ENCODE assay signal across 26 cellular contexts in genomic region chr4:164405774-164406173, GRCh38.
"Had no signal": no experiment of that assay in that cellular context is flagged by ENCODE, and none has a peak within 500 bp of the region (broad histone marks: within the 10 kb centered on the region; RNA-seq: fewer than 3 reads in every experiment).

No MANE protein-coding gene starts in this region.

- H3K79me2 ChIP-seq: hepatocyte had no signal

- H3K27ac ChIP-seq: colonic mucosa, coronary artery, dorsolateral prefrontal cortex, epithelial cell of prostate, esophagus muscularis mucosa, esophagus squamous epithelium, foreskin keratinocyte, gastrocnemius medialis, gastroesophageal sphincter, heart left ventricle, heart right ventricle, hepatocyte had no signal

- H3K9me3 Mint-ChIP-seq: endodermal cell had no signal

- H3K4me1 ChIP-seq: colonic mucosa, esophagus squamous epithelium, foreskin keratinocyte, gastrocnemius medialis, gastroesophageal sphincter, heart left ventricle, heart right ventricle had no signal

- DNase-seq: colonic mucosa; cortex of kidney; dermis blood vessel endothelial cell; dorsolateral prefrontal cortex; effector CD4-positive, alpha-beta T cell; effector CD8-positive, alpha-beta T cell; effector memory CD4-positive, alpha-beta T cell; effector memory CD8-positive, alpha-beta T cell; endodermal cell; erythroblast; esophagus squamous epithelium; foreskin fibroblast; foreskin melanocyte; gastrocnemius medialis; glutamatergic neuron; head of caudate nucleus; heart left ventricle; heart right ventricle had no signal

- ATAC-seq: effector memory CD8-positive, alpha-beta T cell; esophagus mucosa; gastrocnemius medialis; gastroesophageal sphincter; heart left ventricle; heart right ventricle had no signal

- H3K27me3 ChIP-seq: colonic mucosa, dorsolateral prefrontal cortex, esophagus muscularis mucosa, esophagus squamous epithelium, gastrocnemius medialis, gastroesophageal sphincter, heart left ventricle, heart right ventricle, hepatocyte had no signal

- H3K4me2 ChIP-seq: hepatocyte had no signal

- H3K27ac Mint-ChIP-seq: dendritic cell treated with granulocyte-macrophage colony-stimulating factor and Interleukin-4, amounts not matched to agents 40 ng/mL and 50 ng/mL, for 4 days; effector memory CD8-positive, alpha-beta T cell; endodermal cell had no signal

- H3K27me3 Mint-ChIP-seq: dendritic cell treated with granulocyte-macrophage colony-stimulating factor and Interleukin-4, amounts not matched to agents 40 ng/mL and 50 ng/mL, for 4 days; effector memory CD8-positive, alpha-beta T cell had no signal

- H3K36me3 ChIP-seq: colonic mucosa, esophagus muscularis mucosa, esophagus squamous epithelium, gastrocnemius medialis, gastroesophageal sphincter, heart left ventricle, heart right ventricle had no signal

- H3K4me3 Mint-ChIP-seq: dendritic cell treated with granulocyte-macrophage colony-stimulating factor and Interleukin-4, amounts not matched to agents 40 ng/mL and 50 ng/mL, for 4 days; effector memory CD8-positive, alpha-beta T cell; endodermal cell had no signal

- H3K4me3 ChIP-seq: colonic mucosa, coronary artery, dorsolateral prefrontal cortex, esophagus muscularis mucosa, esophagus squamous epithelium, gastrocnemius medialis, gastroesophageal sphincter, heart left ventricle, heart right ventricle, hepatocyte had no signal

- H3K4me1 Mint-ChIP-seq: endodermal cell had no signal

- H2AFZ ChIP-seq: hepatocyte had no signal

- H3K9me3 ChIP-seq: colonic mucosa, esophagus muscularis mucosa, esophagus squamous epithelium, gastrocnemius medialis, gastroesophageal sphincter had no signal
